ENCODE assay signal across 10 cellular contexts in genomic region chr12:8156845-8157244, GRCh38. TPM values are rescaled to one million over a fixed set of nuclear protein-coding genes. Genes with fewer than 3 reads are reported as not detected.
DNase-seq lines count a peak whose midpoint lies in the region; ATAC-seq and TF ChIP-seq lines count a peak whose summit lies in the region.
"Had no signal": no experiment of that assay in that cellular context is flagged by ENCODE, and none has a peak within 500 bp of the region (broad histone marks: within the 10 kb centered on the region; RNA-seq: fewer than 3 reads in every experiment).

Gene ZNF705A (plus strand): TSS chr12:8157015. CDS start chr12:8172626, 15,611 bp downstream.

- peaks cover 0 to 7% (median 0%) of the 10 kb centered on the region in 7 donors for H3K27me3 ChIP-seq in spleen (replicated peaks in 1 of 7)

- H3K4me1 ChIP-seq in spleen, result peaks cover 0 to 13% (median 1%) of the 10 kb centered on the region in 6 donors
- H3K4me1 ChIP-seq: psoas muscle had no signal

- ATAC-seq in HG02678 (IDR thresholded peaks at IDR 0.05; ENCODE audit: unreplicated experiment), result no peak
- ATAC-seq: psoas muscle had no signal

- CTCF ChIA-PET in activated naive CD4-positive, alpha-beta T cell treated with anti-CD3 and anti-CD28 coated beads, Interleukin-2, amount 10 ng/mL, durations not matched to agents 7 days and 5 days (lab: Charles Lee), result interaction anchor here (0.8 to 1.7 kb wide), 2 partner anchors 10 to 75 kb away, joined by 3 to 4 read pairs; no protein-coding TSS in a partner anchor

- no peak within 1 kb of the TSS for H3K4me3 Mint-ChIP-seq in activated naive CD4-positive, alpha-beta T cell treated with anti-CD3 and anti-CD28 coated beads, Interleukin-2, amount 10 ng/mL, durations not matched to agents 7 days and 5 days

- peak; percentile 20 for DNase-seq in HPDE6-E6E7 (ENCODE audit: extremely low spot score)
- peak; percentile 67 for DNase-seq in SKM-1 treated with dmso at 0.1 percent for 144 hours (lab: John Stamatoyannopoulos, UW; ENCODE audit: unreplicated experiment)
- DNase-seq in fibroblast of villous mesenchyme (ENCODE audit: low read depth), result peak; percentile 57
- DNase-seq in spleen, result no peak
- DNase-seq in NCI-H446 (lab: John Stamatoyannopoulos, UW), result no peak
- no peak for DNase-seq in NCI-H526 treated with DMSO at 0.1 percent for 48 hours (lab: John Stamatoyannopoulos, UW)
- no peak for DNase-seq in activated naive CD4-positive, alpha-beta T cell treated with anti-CD3 and anti-CD28 coated beads, Interleukin-2, amount 10 ng/mL, durations not matched to agents 7 days and 5 days
- DNase-seq: central memory CD4-positive, alpha-beta T cell; psoas muscle had no signal

- H3K27ac ChIP-seq in spleen, result peak within 1 kb of the TSS in 7 of 8 donors; percentile 7 to 80 (median 66)
- H3K27ac ChIP-seq: psoas muscle had no signal

- peaks cover 37% of the 10 kb centered on the region for H3K4me1 Mint-ChIP-seq in activated naive CD4-positive, alpha-beta T cell treated with anti-CD3 and anti-CD28 coated beads, Interleukin-2, amount 10 ng/mL, durations not matched to agents 7 days and 5 days

- no peaks in the 10 kb centered on the region for H3K9me3 Mint-ChIP-seq in activated naive CD4-positive, alpha-beta T cell treated with anti-CD3 and anti-CD28 coated beads, Interleukin-2, amount 10 ng/mL, durations not matched to agents 7 days and 5 days

- no peaks in the 10 kb centered on the region for H3K9me3 ChIP-seq in spleen
- H3K9me3 ChIP-seq: psoas muscle had no signal

- no peaks in the 10 kb centered on the region for H3K36me3 ChIP-seq in spleen

- TF ChIP-seq POLR2A in spleen (IDR thresholded peaks at IDR 0.05), result no peak

- no peak within 1 kb of the TSS for H3K4me3 ChIP-seq in fibroblast of villous mesenchyme (ENCODE audit: low read depth, low read length)
- peak within 1 kb of the TSS in 1 of 8 donors; percentile 26 for H3K4me3 ChIP-seq in spleen
- H3K4me3 ChIP-seq: psoas muscle had no signal

- no peaks in the 10 kb centered on the region for H3K36me3 Mint-ChIP-seq in activated naive CD4-positive, alpha-beta T cell treated with anti-CD3 and anti-CD28 coated beads, Interleukin-2, amount 10 ng/mL, durations not matched to agents 7 days and 5 days

- H3K27ac Mint-ChIP-seq in activated naive CD4-positive, alpha-beta T cell treated with anti-CD3 and anti-CD28 coated beads, Interleukin-2, amount 10 ng/mL, durations not matched to agents 7 days and 5 days, result no peak within 1 kb of the TSS

- TF ChIP-seq CTCF in fibroblast of villous mesenchyme (IDR thresholded peaks at IDR 0.05; ENCODE audit: insufficient read depth, low read depth, low read length), result no peak
- no peak for TF ChIP-seq CTCF in spleen (IDR thresholded peaks at IDR 0.05 in 8 of 11, conservative IDR thresholded peaks at IDR 0.05 in 3 of 11)

- peaks cover 41% of the 10 kb centered on the region for H3K27me3 Mint-ChIP-seq in activated naive CD4-positive, alpha-beta T cell treated with anti-CD3 and anti-CD28 coated beads, Interleukin-2, amount 10 ng/mL, durations not matched to agents 7 days and 5 days

- 18 to 36% (median 25%) methylated on average over 3 of the region's 3 CpGs for WGBS in spleen, 5 donors

- intact Hi-C loops in spleen (cut with DNase I; ENCODE audit: low total_unique reads), result no loop called here

RNA-seq across cellular contexts. Expression of gene ZNF705A, which starts in this region (rescaled TPM):
- total RNA-seq in fibroblast of villous mesenchyme (not detected in 2 replicates), spleen (under 1 TPM in 1 of 7 donors, not detected in 6; 0.19 TPM)
- not detected for polyA plus RNA-seq in spleen
- total RNA-seq: psoas muscle had no signal

Comparison
In these comparisons a context has a peak if more than half of its experiments do, and no peak if none do; other contexts are left out.
1. Peak in DNase-seq in fibroblast of villous mesenchyme; RNA of the gene not detected or under 1 TPM.
2. DNase-seq: peak in HPDE6-E6E7 (single experiment) and SKM-1 treated with dmso at 0.1 percent for 144 hours (single experiment); none in spleen (single experiment), NCI-H446 (0 of 2), NCI-H526 treated with DMSO at 0.1 percent for 48 hours (single experiment) and activated naive CD4-positive, alpha-beta T cell treated with anti-CD3 and anti-CD28 coated beads, Interleukin-2, amount 10 ng/mL, durations not matched to agents 7 days and 5 days (single experiment).